Comparison of ENCODE assay signal across 1 cellular context in the genomic region with DNA sequence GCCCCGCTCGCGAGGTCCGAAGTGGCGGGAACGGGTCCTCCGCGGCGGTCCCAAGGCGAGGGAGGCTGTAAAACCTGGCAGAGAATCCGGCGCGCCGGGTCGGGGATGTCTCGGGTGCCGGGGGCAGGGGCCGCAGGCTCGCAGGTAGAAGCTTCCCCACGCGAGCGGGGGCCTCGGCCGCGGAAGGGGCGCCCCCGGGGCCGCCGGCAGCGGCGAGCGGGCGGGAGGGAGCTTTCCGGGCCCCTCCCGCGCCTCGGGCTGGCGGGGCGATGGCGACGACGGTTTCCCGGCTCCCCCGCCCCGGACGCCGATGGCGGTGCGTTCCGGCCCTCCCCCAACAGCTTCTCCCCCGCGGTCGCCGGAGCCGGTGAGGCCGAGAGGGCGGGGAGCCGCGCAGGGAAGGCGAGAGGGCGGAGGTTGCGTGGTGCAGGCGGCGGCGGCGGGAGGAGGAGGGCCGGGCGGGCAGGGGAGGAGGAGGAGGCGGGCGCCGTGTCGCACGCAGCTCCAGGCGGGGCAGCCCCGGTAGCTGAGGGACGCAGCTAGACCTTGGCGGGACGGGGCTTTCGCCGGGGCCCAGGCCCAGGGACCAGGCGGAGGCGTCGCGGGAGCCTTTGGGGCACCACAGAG.
TF ChIP-seq lines count a peak whose summit lies in the region.

TSS of gene CUL1 (plus strand) at position 507 of the 627 bp plus-strand sequence. CDS start 31,220 bp downstream, outside the sequence.

TF ChIP-seq in GM23338, 12 proteins besides CTCF, POLR2A, EP300 and RAD21:
- TF ChIP-seq ZNF462 (CRISPR knock-in tag; IDR thresholded peaks at IDR 0.05) (no peak), POLR2AphosphoS5 (IDR thresholded peaks at IDR 0.05; ENCODE audit: low read depth) (peak; percentile 51; the same call in 1 of the 2 replicates), REST (IDR thresholded peaks at IDR 0.05; ENCODE audit: unreplicated experiment) (no peak), EZH2phosphoT487 (IDR thresholded peaks at IDR 0.05; ENCODE audit: unreplicated experiment) (no peak)
